In genomic region chr13:99419591-99420243, GRCh38 we compare ENCODE assay signal across 12 cellular contexts.
DNase-seq lines count a peak whose midpoint lies in the region; ATAC-seq, FAIRE-seq and TF ChIP-seq lines count a peak whose summit lies in the region.
"Had no signal": no experiment of that assay in that cellular context is flagged by ENCODE, and none has a peak within 500 bp of the region (broad histone marks: within the 10 kb centered on the region; RNA-seq: fewer than 3 reads in every experiment).

No MANE protein-coding gene starts in this region.

- no peaks in the 10 kb centered on the region for H3K9me3 Mint-ChIP-seq in CD4-positive, alpha-beta T cell
- no peaks in the 10 kb centered on the region for H3K9me3 Mint-ChIP-seq in activated CD4-positive, alpha-beta T cell treated with anti-CD3 and anti-CD28 coated beads, Interleukin-2, amount 10 ng/mL, durations not matched to agents 7 days and 5 days
- no peaks in the 10 kb centered on the region for H3K9me3 Mint-ChIP-seq in memory B cell

- H3K27ac Mint-ChIP-seq in CD4-positive, alpha-beta T cell: no peak overlapping the region
- peak overlapping the region; percentile 88 for H3K27ac Mint-ChIP-seq in activated CD4-positive, alpha-beta T cell treated with anti-CD3 and anti-CD28 coated beads, Interleukin-2, amount 10 ng/mL, durations not matched to agents 7 days and 5 days
- peak overlapping the region; percentile 95 for H3K27ac Mint-ChIP-seq in memory B cell

- TF ChIP-seq CTCF in CD4-positive, alpha-beta T cell (IDR thresholded peaks at IDR 0.05): no peak

- no peaks in the 10 kb centered on the region for H3K27me3 Mint-ChIP-seq in CD4-positive, alpha-beta T cell
- no peaks in the 10 kb centered on the region for H3K27me3 Mint-ChIP-seq in activated CD4-positive, alpha-beta T cell treated with anti-CD3 and anti-CD28 coated beads, Interleukin-2, amount 10 ng/mL, durations not matched to agents 7 days and 5 days
- no peaks in the 10 kb centered on the region for H3K27me3 Mint-ChIP-seq in memory B cell

- peaks cover 4% of the 10 kb centered on the region for H3K36me3 Mint-ChIP-seq in CD4-positive, alpha-beta T cell (ENCODE audit: low read depth)
- peaks cover 2% of the 10 kb centered on the region for H3K36me3 Mint-ChIP-seq in activated CD4-positive, alpha-beta T cell treated with anti-CD3 and anti-CD28 coated beads, Interleukin-2, amount 10 ng/mL, durations not matched to agents 7 days and 5 days (ENCODE audit: low read depth)
- H3K36me3 Mint-ChIP-seq in memory B cell: no peaks in the 10 kb centered on the region

- H3K4me3 Mint-ChIP-seq in CD4-positive, alpha-beta T cell: peak overlapping the region; percentile 88
- H3K4me3 Mint-ChIP-seq in activated CD4-positive, alpha-beta T cell treated with anti-CD3 and anti-CD28 coated beads, Interleukin-2, amount 10 ng/mL, durations not matched to agents 7 days and 5 days: peak overlapping the region; percentile 70
- H3K4me3 Mint-ChIP-seq in memory B cell: peak overlapping the region; percentile 73

- H3K9me3 ChIP-seq in CD4-positive, alpha-beta T cell (ENCODE audit: control insufficient read depth, low read length): no peaks in the 10 kb centered on the region
- H3K9me3 ChIP-seq: neutrophil, SK-N-SH had no signal

- intact Hi-C loops in CD4-positive, alpha-beta T cell (cut with DNase I, micrococcal nuclease): loop anchor here in 1 of 2 experiments (2.0 to 5.0 kb wide), 2 partner anchors 15 to 32 kb away; no protein-coding TSS in a partner anchor

- POLR2A ChIA-PET in CD4-positive, alpha-beta T cell (lab: Charles Lee): interaction anchor here (0.6 to 8.0 kb wide), 25 partner anchors 8 to 201 kb away, joined by 3 to 57 read pairs (median 4); no protein-coding TSS in a partner anchor
- POLR2A ChIA-PET in activated CD4-positive, alpha-beta T cell treated with anti-CD3 and anti-CD28 coated beads, Interleukin-2, amount 10 ng/mL, durations not matched to agents 7 days and 5 days (lab: Charles Lee): no interaction called here

- FAIRE-seq in frontal cortex (lab: Jason Lieb, UNC): no peak

- no peak for DNase-seq in CD4-positive, alpha-beta T cell
- DNase-seq in activated CD4-positive, alpha-beta T cell treated with anti-CD3 and anti-CD28 coated beads, Interleukin-2, amount 10 ng/mL, durations not matched to agents 7 days and 5 days: no peak
- DNase-seq in memory B cell (ENCODE audit: low spot score in 2 of 2) (no peak), activated gamma-delta T cell (lab: John Stamatoyannopoulos, UW) (no peak), frontal cortex (ENCODE audit: low spot score in 2 of 2) (no peak)
- DNase-seq: amniotic stem cell, NCI-H2171, SK-N-SH had no signal

- peaks cover 82% of the 10 kb centered on the region for H3K4me1 Mint-ChIP-seq in CD4-positive, alpha-beta T cell (ENCODE audit: low read depth)
- peaks cover 81% of the 10 kb centered on the region for H3K4me1 Mint-ChIP-seq in activated CD4-positive, alpha-beta T cell treated with anti-CD3 and anti-CD28 coated beads, Interleukin-2, amount 10 ng/mL, durations not matched to agents 7 days and 5 days
- peaks cover 39% of the 10 kb centered on the region for H3K4me1 Mint-ChIP-seq in memory B cell

- no peak for ATAC-seq in CD4-positive, alpha-beta T cell (ENCODE audit: poor library complexity)
- ATAC-seq in GM19395 (IDR thresholded peaks at IDR 0.05; ENCODE audit: unreplicated experiment) (peak; percentile 1), memory B cell (ENCODE audit: low read depth) (no peak), HG03139 (IDR thresholded peaks at IDR 0.05; ENCODE audit: unreplicated experiment) (no peak), GM21825 (IDR thresholded peaks at IDR 0.05; ENCODE audit: unreplicated experiment) (no peak)

- peak overlapping the region; percentile 55 for H3K27ac ChIP-seq in CD4-positive, alpha-beta T cell (ENCODE audit: low read depth, low read length)
- H3K27ac ChIP-seq: neutrophil had no signal

- CTCF ChIA-PET in CD4-positive, alpha-beta T cell (lab: Charles Lee): interaction anchor here (1.2 to 11.4 kb wide), 3 partner anchors 16 to 150 kb away, joined by 4 to 88 read pairs (median 8); no protein-coding TSS in a partner anchor
- CTCF ChIA-PET in activated CD4-positive, alpha-beta T cell treated with anti-CD3 and anti-CD28 coated beads, Interleukin-2, amount 10 ng/mL, durations not matched to agents 7 days and 5 days (lab: Charles Lee): interaction anchor here (0.7 to 10.0 kb wide), 10 partner anchors 10 to 154 kb away, joined by 3 to 87 read pairs (median 4); no protein-coding TSS in a partner anchor

- H3K27me3 ChIP-seq in CD4-positive, alpha-beta T cell (ENCODE audit: control insufficient read depth, insufficient read depth, low read length): no peaks in the 10 kb centered on the region
